ENCODE assay signal across 8 cellular contexts in genomic region chr5:134113908-134114875, GRCh38. TPM values are rescaled to one million over a fixed set of nuclear protein-coding genes. Genes with fewer than 3 reads are reported as not detected.
DNase-seq lines count a peak whose midpoint lies in the region; ATAC-seq and TF ChIP-seq lines count a peak whose summit lies in the region.

Gene TCF7, plus strand, starts transcription at chr5:134114681. Its CDS starts 226 bp downstream, at chr5:134114907.

- H3K36me3 Mint-ChIP-seq in activated naive CD4-positive, alpha-beta T cell treated with anti-CD3 and anti-CD28 coated beads, Interleukin-2, amount 50 U/mL, for 72 hours, result peaks cover 36 to 47% of the 10 kb centered on the region in 2 donors

- peaks cover 5% of the 10 kb centered on the region; the same call in 1 of the 2 replicates for H3K36me3 ChIP-seq in ES-I3 (ENCODE audit: insufficient read depth, low read length)
- H3K36me3 ChIP-seq in KMS-11 (ENCODE audit: insufficient read depth), result no peaks in the 10 kb centered on the region
- H3K36me3 ChIP-seq in SK-N-SH (replicated peaks in 1 of 2; ENCODE audit: control insufficient read depth in 1 of 2, insufficient read depth in 2 of 2, low read length in 1 of 2), result no peaks in the 10 kb centered on the region

- H3K4me1 ChIP-seq in ES-I3 (ENCODE audit: insufficient read depth, low read length), result peaks cover 3% of the 10 kb centered on the region; the same call in 1 of the 2 replicates
- no peaks in the 10 kb centered on the region for H3K4me1 ChIP-seq in KMS-11 (ENCODE audit: low read depth, poor library complexity, severe bottlenecking)
- peaks cover 0 to 68% of the 10 kb centered on the region in 2 experiments; a peak in 2 of 4 replicates for H3K4me1 ChIP-seq in SK-N-SH (ENCODE audit: control insufficient read depth in 1 of 2, insufficient read depth in 2 of 2, low read depth in 1 of 2, low read length in 1 of 2)

- peaks cover 17% of the 10 kb centered on the region; the same call in 1 of the 2 replicates for H3K27me3 ChIP-seq in KMS-11 (ENCODE audit: insufficient read depth, low read depth)
- no peaks in the 10 kb centered on the region for H3K27me3 ChIP-seq in SK-N-SH (ENCODE audit: insufficient read depth)

- no peaks in the 10 kb centered on the region for H3K79me2 ChIP-seq in KMS-11 (ENCODE audit: insufficient read depth, low read depth)
- no peaks in the 10 kb centered on the region for H3K79me2 ChIP-seq in SK-N-SH (ENCODE audit: insufficient read depth)

- intact Hi-C loops in Right ventricle myocardium inferior (cut with DNase I), result no loop called here

- TF ChIP-seq CTCF in KMS-11 (conservative IDR thresholded peaks at IDR 0.05; ENCODE audit: low read depth, low read length) (no peak), SK-N-SH (IDR thresholded peaks at IDR 0.05) (no peak), omental fat pad (IDR thresholded peaks at IDR 0.05) (no peak)

- H4K20me1 ChIP-seq in KMS-11 (ENCODE audit: insufficient read depth) (no peaks in the 10 kb centered on the region), SK-N-SH (ENCODE audit: insufficient read depth) (no peaks in the 10 kb centered on the region)

- H3K9me2 ChIP-seq in SK-N-SH, result no peaks in the 10 kb centered on the region

- H3F3A ChIP-seq in SK-N-SH (replicated peaks; ENCODE audit: insufficient read depth), result peaks cover 3% of the 10 kb centered on the region

- H3K4me2 ChIP-seq in KMS-11, result peak within 1 kb of the TSS; percentile 90
- peak within 1 kb of the TSS; percentile 82 for H3K4me2 ChIP-seq in SK-N-SH

- no peak within 1 kb of the TSS for H3K27ac ChIP-seq in KMS-11
- peak within 1 kb of the TSS in 1 of 2 experiments; percentile 91; a peak in 2 of 4 replicates for H3K27ac ChIP-seq in SK-N-SH (ENCODE audit: low read depth in 2 of 2, low read length in 1 of 2)

- POLR2A ChIA-PET in SK-N-SH (lab: Yijun Ruan, JAX), result interaction anchor here (1.0 to 2.2 kb wide), 3 partner anchors 9 to 69 kb away, joined by 4 to 7 read pairs (median 5); no protein-coding TSS in a partner anchor

- ATAC-seq in GM21786 (IDR thresholded peaks at IDR 0.05; ENCODE audit: unreplicated experiment), result peak; percentile 76
- peak; percentile 53 to 62 for ATAC-seq in activated naive CD4-positive, alpha-beta T cell treated with anti-CD3 and anti-CD28 coated beads, Interleukin-2, amount 50 U/mL, for 72 hours
- peak; percentile 95 for ATAC-seq in Right ventricle myocardium inferior
- peak; percentile 92 for ATAC-seq in omental fat pad (ENCODE audit: low FRiP score)

- CTCF ChIA-PET in SK-N-SH (lab: Yijun Ruan, JAX), result interaction anchor here (1.2 to 3.4 kb wide), 6 partner anchors 11 to 33 kb away, joined by 4 to 15 read pairs (median 8); no protein-coding TSS in a partner anchor

- H3K9me3 ChIP-seq in ES-I3 (ENCODE audit: control insufficient read depth, insufficient read depth, low read length) (no peaks in the 10 kb centered on the region), SK-N-SH (no peaks in the 10 kb centered on the region)

- no peak within 1 kb of the TSS for H3K4me3 ChIP-seq in KMS-11 (IDR thresholded peaks at IDR 0.05; ENCODE audit: insufficient read depth, low read depth, low read length)
- peak within 1 kb of the TSS; percentile 57 to 70 for H3K4me3 ChIP-seq in SK-N-SH (ENCODE audit: low read depth in 2 of 2, low read length in 1 of 2)

- H3K9ac ChIP-seq in ES-I3 (ENCODE audit: low read depth, low read length) (peak within 1 kb of the TSS; percentile 75), KMS-11 (no peak within 1 kb of the TSS), SK-N-SH (peak within 1 kb of the TSS; percentile 53)

- 69% methylated on average over 32 of the region's 89 CpGs for WGBS in SK-N-SH (ENCODE audit: low lambda C conversion rate)

- no peaks in the 10 kb centered on the region for H3K9me3 Mint-ChIP-seq in activated naive CD4-positive, alpha-beta T cell treated with anti-CD3 and anti-CD28 coated beads, Interleukin-2, amount 50 U/mL, for 72 hours

- TF ChIP-seq RAD21 in SK-N-SH (IDR thresholded peaks at IDR 0.05; ENCODE audit: low read length), result no peak

- peak within 1 kb of the TSS; percentile 91 to 95 for H3K27ac Mint-ChIP-seq in activated naive CD4-positive, alpha-beta T cell treated with anti-CD3 and anti-CD28 coated beads, Interleukin-2, amount 50 U/mL, for 72 hours

- TF ChIP-seq EP300 in SK-N-SH (IDR thresholded peaks at IDR 0.05; ENCODE audit: borderline replicate concordance in 1 of 2, low read depth in 1 of 2, low read length in 1 of 2), result no peak

- peak within 1 kb of the TSS; percentile 93 for H2AFZ ChIP-seq in KMS-11 (ENCODE audit: low read depth)
- peak within 1 kb of the TSS; percentile 96 for H2AFZ ChIP-seq in SK-N-SH (ENCODE audit: low read depth)

- DNase-seq in SK-N-SH (peak; percentile 99), Right ventricle myocardium inferior (ENCODE audit: missing footprints) (peak; percentile 86), omental fat pad (ENCODE audit: low spot score) (peak; percentile 32), ureter (ENCODE audit: low spot score) (peak; percentile 66)
- peak; percentile 74 to 84 for DNase-seq in activated naive CD4-positive, alpha-beta T cell treated with anti-CD3 and anti-CD28 coated beads, Interleukin-2, amount 50 U/mL, for 72 hours (ENCODE audit: low spot score in 2 of 2)

TF ChIP-seq in SK-N-SH, 30 proteins besides CTCF, POLR2A, EP300 and RAD21:
- TF ChIP-seq, protein P1, sequence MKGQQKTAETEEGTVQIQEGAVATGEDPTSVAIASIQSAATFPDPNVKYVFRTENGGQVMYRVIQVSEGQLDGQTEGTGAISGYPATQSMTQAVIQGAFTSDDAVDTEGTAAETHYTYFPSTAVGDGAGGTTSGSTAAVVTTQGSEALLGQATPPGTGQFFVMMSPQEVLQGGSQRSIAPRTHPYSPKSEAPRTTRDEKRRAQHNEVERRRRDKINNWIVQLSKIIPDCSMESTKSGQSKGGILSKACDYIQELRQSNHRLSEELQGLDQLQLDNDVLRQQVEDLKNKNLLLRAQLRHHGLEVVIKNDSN (IDR thresholded peaks at IDR 0.05; ENCODE audit: borderline replicate concordance, low read depth), result no peak
- TF ChIP-seq, protein P2, sequence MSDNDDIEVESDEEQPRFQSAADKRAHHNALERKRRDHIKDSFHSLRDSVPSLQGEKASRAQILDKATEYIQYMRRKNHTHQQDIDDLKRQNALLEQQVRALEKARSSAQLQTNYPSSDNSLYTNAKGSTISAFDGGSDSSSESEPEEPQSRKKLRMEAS (IDR thresholded peaks at IDR 0.05; ENCODE audit: low read depth), result 0 out of 2 replicates have a peak, but pooled peaks have one; percentile 24

RNA-seq across cellular contexts. Expression of gene TCF7, which starts in this region (rescaled TPM):
- polyA plus RNA-seq in SK-N-SH (2012; rRNA removed), result 2.3 and 2.7 TPM in 2 replicates
- polyA plus RNA-seq in SK-N-SH (2012; cell fraction: cytosol; rRNA removed), result 1.9 and 2.9 TPM in 2 replicates
- polyA plus RNA-seq in SK-N-SH (2012; cell fraction: nucleus; rRNA removed), result 4.0 and 4.4 TPM in 2 replicates
- total RNA-seq in activated naive CD4-positive, alpha-beta T cell treated with anti-CD3 and anti-CD28 coated beads, Interleukin-2, amount 50 U/mL, for 72 hours, result 100 to 1,000 TPM in 1 of 2 donors, 10 to 100 TPM in 1; 93.5 to 229 TPM
- total RNA-seq in Right ventricle myocardium inferior (2.8 TPM), omental fat pad (1 to 10 TPM; 1.6 to 4.3 (median 2.7) TPM), ureter (3.6 TPM)

Comparison
In these comparisons a context has a peak if more than half of its experiments do, and no peak if none do; other contexts are left out.
1. RNA of gene TCF7 (total RNA-seq): 93.5 to 229 TPM in activated naive CD4-positive, alpha-beta T cell treated with anti-CD3 and anti-CD28 coated beads, Interleukin-2, amount 50 U/mL, for 72 hours; 1.6 to 4.3 TPM in omental fat pad, 3.6 TPM in ureter (single experiment) and 2.8 TPM in Right ventricle myocardium inferior (single experiment); every median in the first group is over 10 times any median in the second.
2. DNase-seq: peak in every context shown above with its lines; median percentile 99 in SK-N-SH; 86 in Right ventricle myocardium inferior; 79 in activated naive CD4-positive, alpha-beta T cell treated with anti-CD3 and anti-CD28 coated beads, Interleukin-2, amount 50 U/mL, for 72 hours; 66 in ureter; 32 in omental fat pad.
3. Peak in every context shown above with its lines, with median percentiles within 50 percentile points of each other: ATAC-seq.